In the genomic region with DNA sequence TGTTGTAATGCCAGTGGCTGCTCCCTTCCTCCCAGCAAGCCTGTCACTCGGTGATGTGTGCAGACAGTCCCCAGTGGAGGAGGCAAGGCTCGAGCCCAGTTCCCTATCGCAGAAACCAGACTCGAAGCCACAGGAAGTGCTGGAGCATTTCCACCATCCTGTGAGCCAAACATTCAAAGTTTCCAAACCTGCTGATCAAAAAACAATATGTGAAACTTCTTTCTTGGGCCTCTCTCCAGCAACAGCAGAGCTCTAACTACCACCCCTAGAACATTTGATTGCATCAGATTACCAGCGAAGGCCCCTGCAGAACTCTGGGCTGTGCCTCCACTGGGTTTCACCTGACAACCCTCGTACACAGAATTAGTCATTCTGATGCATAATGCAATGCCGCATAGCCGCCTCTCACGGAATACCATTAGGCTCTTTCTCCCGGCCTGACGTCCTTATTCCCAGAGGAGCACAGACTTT, we compare ENCODE assay signal across 8 cellular contexts.
DNase-seq lines count a peak whose midpoint lies in the region; ATAC-seq, FAIRE-seq and TF ChIP-seq lines count a peak whose summit lies in the region.

No MANE protein-coding gene starts in this region.

- H3K27me3 ChIP-seq in GM23338 (ENCODE audit: insufficient read depth) (no peaks in the 10 kb centered on the region), SJCRH30 (no peaks in the 10 kb centered on the region), K562 (ENCODE audit: control insufficient read depth in 2 of 2, insufficient read depth in 2 of 2, low read length in 2 of 2) (no peaks in the 10 kb centered on the region)

- POLR2A ChIA-PET in K562 (lab: Yijun Ruan, JAX): interaction anchor here (0.6 to 1.1 kb wide), 2 partner anchors 12 to 32 kb away, joined by 3 read pairs; no protein-coding TSS in a partner anchor

- TF ChIP-seq CTCF in GM23338 (conservative IDR thresholded peaks at IDR 0.05; ENCODE audit: low read depth in 2 of 2): no peak
- TF ChIP-seq CTCF in K562 (IDR thresholded peaks at IDR 0.05 in 2 of 3, conservative IDR thresholded peaks at IDR 0.05 in 1 of 3; ENCODE audit: insufficient read depth in 2 of 3, low read depth in 1 of 3, low read length in 3 of 3): no peak

- no peak for TF ChIP-seq POLR2A in K562 (conservative IDR thresholded peaks at IDR 0.05)

- 0% methylated on average over 11 of the region's 11 CpGs for WGBS in K562 (ENCODE audit: insufficient coverage, low coverage, missing lambda C conversion rate)

- H3K4me2 ChIP-seq in GM23338 (no peak overlapping the region), K562 (ENCODE audit: insufficient read depth, low read length) (peak overlapping the region; percentile 33)

- H3K27me3 Mint-ChIP-seq in GM23338 (ENCODE audit: insufficient read depth, low read depth, poor library complexity): peaks cover 3% of the 10 kb centered on the region

- H3F3A ChIP-seq in GM23338 (replicated peaks; ENCODE audit: low read depth): no peaks in the 10 kb centered on the region

- H3K9ac ChIP-seq in K562 (ENCODE audit: insufficient read depth in 1 of 2, low read depth in 2 of 2, low read length in 2 of 2): peak overlapping the region; percentile 41 to 49; a peak in 3 of 4 replicates

- peak; percentile 65 for TF ChIP-seq EP300 in K562 (IDR thresholded peaks at IDR 0.05; ENCODE audit: low read length)

- intact Hi-C loops in K562 (cut with micrococcal nuclease): loop anchor here (5.0 kb wide), 1 partner anchor 72 kb away; no protein-coding TSS in a partner anchor

- no TSS peak for BruUV-seq in K562 (replicated peaks; lab: Mats Ljungman, UMichigan)

- H3K9me3 ChIP-seq in SJCRH30 (replicated peaks) (no peaks in the 10 kb centered on the region), K562 (replicated peaks; ENCODE audit: control insufficient read depth, insufficient read depth, low read depth, low read length) (0 out of 2 replicates have a peak, but pooled peaks cover 1% of the 10 kb centered on the region)

- H3K4me3 ChIP-seq in GM23338: no peak overlapping the region
- peak overlapping the region; percentile 22 for H3K4me3 ChIP-seq in SJCRH30
- no peak overlapping the region for H3K4me3 ChIP-seq in K562

- peak overlapping the region; percentile 77 for H3K27ac Mint-ChIP-seq in GM23338

- FAIRE-seq in K562 (lab: Jason Lieb, UNC): peak; percentile 92

- H3K9me3 Mint-ChIP-seq in GM23338: no peaks in the 10 kb centered on the region

- DNase-seq in GM23338 (ENCODE audit: low spot score): no peak
- DNase-seq in SJCRH30: peak; percentile 82 to 86
- DNase-seq in K562 (ENCODE audit: extremely low read depth in 1 of 4, low spot score in 3 of 4): peak; percentile 33 to 81 (median 50)
- DNase-seq in left lobe of liver (ENCODE audit: low spot score): peak; percentile 72
- DNase-seq in stimulated activated CD4-positive, alpha-beta T cell treated with anti-CD3 and anti-CD28 coated beads, TNF-alpha, amount 100 ng/mL, for 24 hours (ENCODE audit: low read depth in 3 of 3): peak; percentile 44 to 69 (median 64)
- DNase-seq in epidermal melanocyte (ENCODE audit: insufficient read length, low spot score): no peak
- no peak for DNase-seq in SK-N-DZ (ENCODE audit: low spot score)
- no peak for DNase-seq in NCI-H1694 treated with DMSO at 0.1 percent for 48 hours (lab: John Stamatoyannopoulos, UW)

- in situ Hi-C loops in K562 (cut with MboI): no loop called here

- H3K79me2 ChIP-seq in GM23338 (replicated peaks; ENCODE audit: insufficient read depth) (no peaks in the 10 kb centered on the region), K562 (ENCODE audit: control insufficient read depth, insufficient read depth, low read length) (no peaks in the 10 kb centered on the region)

- H2AFZ ChIP-seq in GM23338 (no peak overlapping the region), K562 (ENCODE audit: low read depth, low read length) (peak overlapping the region; percentile 73)

- peak in 1 of 2 experiments; percentile 21; a peak in 1 of 4 replicates for TF ChIP-seq RAD21 in K562 (CRISPR knock-in tag; conservative IDR thresholded peaks at IDR 0.05 in 1 of 2, IDR thresholded peaks at IDR 0.05 in 1 of 2)

- H4K20me1 ChIP-seq in GM23338 (replicated peaks; ENCODE audit: insufficient read depth) (no peaks in the 10 kb centered on the region), K562 (replicated peaks; ENCODE audit: control insufficient read depth, insufficient read depth, low read length) (no peaks in the 10 kb centered on the region)

- 0 out of 2 replicates have a peak, but pooled peaks cover 8% of the 10 kb centered on the region for H3K9me2 ChIP-seq in GM23338 (ENCODE audit: insufficient read depth)

- H3K4me1 Mint-ChIP-seq in GM23338: peaks cover 19% of the 10 kb centered on the region

- H3K27ac ChIP-seq in GM23338 (ENCODE audit: low read depth): no peak overlapping the region; the same call in 1 of the 2 replicates
- H3K27ac ChIP-seq in SJCRH30: peak overlapping the region; percentile 64
- peak overlapping the region; percentile 75 for H3K27ac ChIP-seq in K562 (ENCODE audit: extremely low read depth, low read depth, low read length)

- no peaks in the 10 kb centered on the region for H3K9me1 ChIP-seq in K562 (ENCODE audit: control insufficient read depth, insufficient read depth, low read length)

- H3K4me3 Mint-ChIP-seq in GM23338: no peak overlapping the region

- H3K4me1 ChIP-seq in GM23338 (ENCODE audit: insufficient read depth) (peaks cover 13% of the 10 kb centered on the region), SJCRH30 (peaks cover 61% of the 10 kb centered on the region), K562 (replicated peaks in 1 of 2; ENCODE audit: control insufficient read depth in 2 of 2, insufficient read depth in 2 of 2, low read length in 2 of 2) (peaks cover 0 to 44% of the 10 kb centered on the region in 2 experiments; a peak in 4 of 5 replicates)

- peak; percentile 66 for ATAC-seq in GM23338
- ATAC-seq in K562: peak; percentile 84
- ATAC-seq in left lobe of liver: peak; percentile 90

- CTCF ChIA-PET in K562 (lab: Yijun Ruan, JAX; ENCODE audit: low intra/inter-chr PET ratio): no interaction called here

- H3K36me3 ChIP-seq in GM23338 (ENCODE audit: insufficient read depth): no peaks in the 10 kb centered on the region
- no peaks in the 10 kb centered on the region for H3K36me3 ChIP-seq in SJCRH30
- H3K36me3 ChIP-seq in K562 (ENCODE audit: control insufficient read depth, insufficient read depth, low read length): no peaks in the 10 kb centered on the region

- H3K36me3 Mint-ChIP-seq in GM23338 (ENCODE audit: low read depth): peaks cover 4% of the 10 kb centered on the region; the same call in 1 of the 3 replicates

TF ChIP-seq in GM23338, 12 proteins besides CTCF, POLR2A, EP300 and RAD21 (continues in another document):
- no peak for TF ChIP-seq EZH2 (IDR thresholded peaks at IDR 0.05; ENCODE audit: low read depth, unreplicated experiment)
- TF ChIP-seq, protein P1, sequence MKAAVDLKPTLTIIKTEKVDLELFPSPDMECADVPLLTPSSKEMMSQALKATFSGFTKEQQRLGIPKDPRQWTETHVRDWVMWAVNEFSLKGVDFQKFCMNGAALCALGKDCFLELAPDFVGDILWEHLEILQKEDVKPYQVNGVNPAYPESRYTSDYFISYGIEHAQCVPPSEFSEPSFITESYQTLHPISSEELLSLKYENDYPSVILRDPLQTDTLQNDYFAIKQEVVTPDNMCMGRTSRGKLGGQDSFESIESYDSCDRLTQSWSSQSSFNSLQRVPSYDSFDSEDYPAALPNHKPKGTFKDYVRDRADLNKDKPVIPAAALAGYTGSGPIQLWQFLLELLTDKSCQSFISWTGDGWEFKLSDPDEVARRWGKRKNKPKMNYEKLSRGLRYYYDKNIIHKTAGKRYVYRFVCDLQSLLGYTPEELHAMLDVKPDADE (IDR thresholded peaks at IDR 0.05): no peak

TF ChIP-seq in K562, 482 proteins besides CTCF, POLR2A, EP300 and RAD21 (continues in another document):
- TF ChIP-seq CREB5 (CRISPR knock-in tag; IDR thresholded peaks at IDR 0.05) (no peak), HDGF (IDR thresholded peaks at IDR 0.05) (no peak), BHLHE40 (IDR thresholded peaks at IDR 0.05; ENCODE audit: low read length) (0 out of 2 replicates have a peak, but pooled peaks have one; percentile 26), ZNF253 (CRISPR knock-in tag; conservative IDR thresholded peaks at IDR 0.05) (no peak), ZNF696 (CRISPR knock-in tag; conservative IDR thresholded peaks at IDR 0.05) (no peak), ZNF512 (tag; IDR thresholded peaks at IDR 0.05) (no peak)

Comparison
In these comparisons a context has a peak if more than half of its experiments do, and no peak if none do; other contexts are left out.
1. DNase-seq: peak in SJCRH30 (2 of 2), K562 (4 of 4), left lobe of liver (single experiment) and stimulated activated CD4-positive, alpha-beta T cell treated with anti-CD3 and anti-CD28 coated beads, TNF-alpha, amount 100 ng/mL, for 24 hours (3 of 3); none in GM23338 (single experiment), epidermal melanocyte (single experiment), SK-N-DZ (single experiment) and NCI-H1694 treated with DMSO at 0.1 percent for 48 hours (single experiment).
2. Peak in every context shown above with its lines, with median percentiles within 50 percentile points of each other: ATAC-seq.